8 cellular contexts compared by ENCODE assay signal in the genomic region with DNA sequence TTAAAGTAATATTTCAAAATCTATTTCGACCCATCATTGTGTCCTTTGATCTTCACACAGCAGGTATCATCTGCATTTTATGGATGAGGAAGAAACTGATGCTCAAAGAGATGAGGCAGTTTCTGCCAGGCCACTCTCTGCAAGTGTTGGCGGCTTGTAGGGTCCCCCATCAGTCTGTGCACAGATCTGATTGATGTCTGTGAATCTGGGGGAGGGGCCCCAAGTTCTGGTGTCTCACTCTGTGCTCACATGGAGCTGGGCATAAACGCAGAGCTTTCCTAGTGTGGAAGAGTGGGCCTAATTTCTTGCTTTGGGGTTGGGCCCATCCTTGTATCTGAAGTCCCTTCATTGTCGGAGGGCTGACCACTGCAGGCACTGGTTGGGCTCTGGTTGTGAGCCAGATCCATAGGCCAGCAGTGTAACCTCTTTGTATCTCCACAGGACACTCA.
DNase-seq lines count a peak whose midpoint lies in the region; ATAC-seq and TF ChIP-seq lines count a peak whose summit lies in the region.

No MANE protein-coding gene starts in this region.

- H3K4me1 ChIP-seq in RWPE2 (ENCODE audit: insufficient read depth, poor library complexity, severe bottlenecking) (no peaks in the 10 kb centered on the region), rectal smooth muscle tissue (ENCODE audit: control insufficient read depth, insufficient read depth, low read length) (peaks cover 10% of the 10 kb centered on the region)

- no peaks in the 10 kb centered on the region for H3K9me3 ChIP-seq in RWPE2 (ENCODE audit: severe bottlenecking)

- H3K27ac ChIP-seq in RWPE2 (ENCODE audit: poor library complexity, severe bottlenecking) (peak overlapping the region; percentile 80), rectal smooth muscle tissue (ENCODE audit: low read depth, low read length) (no peak overlapping the region)

- H3K27me3 ChIP-seq in RWPE2 (ENCODE audit: insufficient read depth, poor library complexity, severe bottlenecking): no peaks in the 10 kb centered on the region
- H3K27me3 ChIP-seq in rectal smooth muscle tissue (ENCODE audit: control insufficient read depth, insufficient read depth, low read length): no peaks in the 10 kb centered on the region

- H3K9ac ChIP-seq in rectal smooth muscle tissue (ENCODE audit: low read length): no peak overlapping the region

- H3K36me3 ChIP-seq in RWPE2 (ENCODE audit: low read depth) (peaks cover 69% of the 10 kb centered on the region), rectal smooth muscle tissue (ENCODE audit: control insufficient read depth, insufficient read depth, low read length) (peaks cover 22% of the 10 kb centered on the region)

- TF ChIP-seq CTCF in GM12875 (IDR thresholded peaks at IDR 0.05; ENCODE audit: borderline replicate concordance, insufficient read depth, low read depth, low read length) (no peak), RWPE2 (IDR thresholded peaks at IDR 0.05; ENCODE audit: poor library complexity, severe bottlenecking) (no peak), fibroblast of pulmonary artery (IDR thresholded peaks at IDR 0.05; ENCODE audit: low read length, missing control alignments) (no peak)

- DNase-seq in RWPE2 (ENCODE audit: low spot score) (no peak), fibroblast of pulmonary artery (ENCODE audit: low read depth) (no peak), SHP77 treated with DMSO at 0.1 percent for 48 hours (lab: John Stamatoyannopoulos, UW) (no peak), SW 1271 (lab: John Stamatoyannopoulos, UW) (no peak), T1000 (lab: John Stamatoyannopoulos, UW) (no peak)

- ATAC-seq in RWPE2 (ENCODE audit: low read depth): no peak
- no peak for ATAC-seq in HG02981 (IDR thresholded peaks at IDR 0.05; ENCODE audit: unreplicated experiment)

- H3K4me3 ChIP-seq in GM12875 (ENCODE audit: low read depth, low read length) (peak overlapping the region; percentile 93), RWPE2 (ENCODE audit: severe bottlenecking) (peak overlapping the region; percentile 96), fibroblast of pulmonary artery (replicated peaks; ENCODE audit: low read depth, low read length) (peak overlapping the region; percentile 76), rectal smooth muscle tissue (ENCODE audit: low read length) (peak overlapping the region; percentile 78)
